8 cellular contexts compared by ENCODE assay signal in genomic region chr7:148700693-148701092, GRCh38. TPM values are rescaled to one million over a fixed set of nuclear protein-coding genes. Genes with fewer than 3 reads are reported as not detected.
A peak's percentile ranks its signal among the peaks of the same experiment; 100 is the strongest.
DNase-seq lines count a peak whose midpoint lies in the region; TF ChIP-seq lines count a peak whose summit lies in the region.

No MANE protein-coding gene starts in this region.

- peak overlapping the region; percentile 85 to 98 (median 89) for H3K4me3 ChIP-seq in esophagus squamous epithelium
- H3K4me3 ChIP-seq in retinal pigment epithelial cell (ENCODE audit: low read length) = peak overlapping the region; percentile 79

- peak overlapping the region in 3 of 4 donors; percentile 93 to 98 (median 97) for H3K27ac ChIP-seq in esophagus squamous epithelium

- TF ChIP-seq POLR2A in esophagus squamous epithelium (IDR thresholded peaks at IDR 0.05) = no peak

- H3K27ac Mint-ChIP-seq in IgD-negative memory B cell = peak overlapping the region in 2 of 3 donors; percentile 40 to 56

- no peaks in the 10 kb centered on the region for H3K36me3 ChIP-seq in esophagus squamous epithelium

- H3K27me3 Mint-ChIP-seq in IgD-negative memory B cell = no peaks in the 10 kb centered on the region

- in situ Hi-C loops in GM13976 (cut with MboI; ENCODE audit: low sequenced_read_pairs, unreplicated experiment) = no loop called here

- no peaks in the 10 kb centered on the region for H3K9me3 Mint-ChIP-seq in IgD-negative memory B cell

- peak; percentile 18 for DNase-seq in AG20443 (ENCODE audit: low spot score)
- DNase-seq in activated CD4-positive, alpha-beta T cell treated with anti-CD3 and anti-CD28 coated beads, Interleukin-2, amount 50 U/mL, for 1 hour = peak; percentile 52
- DNase-seq in esophagus squamous epithelium (lab: John Stamatoyannopoulos, UW) = no peak
- DNase-seq in retinal pigment epithelial cell (ENCODE audit: low read depth) = peak; percentile 43
- DNase-seq in GM13976 (ENCODE audit: low spot score) = no peak
- no peak for DNase-seq in NCI-H748 treated with DMSO at 0.1 percent for 48 hours (lab: John Stamatoyannopoulos, UW)
- no peak for DNase-seq in MV-4-11 (lab: John Stamatoyannopoulos, UW)

- peaks cover 45 to 57% (median 55%) of the 10 kb centered on the region in 3 donors for H3K4me1 Mint-ChIP-seq in IgD-negative memory B cell

- H3K36me3 Mint-ChIP-seq in IgD-negative memory B cell = peaks cover 3% of the 10 kb centered on the region

- H3K4me1 ChIP-seq in esophagus squamous epithelium = peaks cover 22 to 66% (median 35%) of the 10 kb centered on the region in 3 donors

- H3K9me3 ChIP-seq in esophagus squamous epithelium = no peaks in the 10 kb centered on the region

- no peaks in the 10 kb centered on the region for H3K27me3 ChIP-seq in esophagus squamous epithelium

- WGBS in esophagus squamous epithelium, 2 donors = 30 to 37% methylated on average over 4 of the region's 4 CpGs

- TF ChIP-seq CTCF in esophagus squamous epithelium (IDR thresholded peaks at IDR 0.05) (no peak), retinal pigment epithelial cell (conservative IDR thresholded peaks at IDR 0.05; ENCODE audit: low read depth, low read length) (no peak), GM13976 (IDR thresholded peaks at IDR 0.05; ENCODE audit: borderline replicate concordance, control extremely low read depth, extremely low read depth, insufficient read depth, missing control alignments) (no peak)

- H3K4me3 Mint-ChIP-seq in IgD-negative memory B cell = peak overlapping the region; percentile 87 to 94 (median 89)

- intact Hi-C loops in esophagus squamous epithelium (cut with DNase I) = no loop called here

RNA-seq across cellular contexts. Expression of gene CUL1, which starts 2.0 kb away (rescaled TPM):
- 54.5 TPM for polyA plus RNA-seq in IgD-negative memory B cell
- total RNA-seq in esophagus squamous epithelium = 10 to 100 TPM; 24.5 to 56.6 (median 45.9) TPM

Comparison
In these comparisons a context has a peak if more than half of its experiments do, and no peak if none do; other contexts are left out.
1. DNase-seq: peak in AG20443 (single experiment), activated CD4-positive, alpha-beta T cell treated with anti-CD3 and anti-CD28 coated beads, Interleukin-2, amount 50 U/mL, for 1 hour (single experiment) and retinal pigment epithelial cell (single experiment); none in esophagus squamous epithelium (single experiment), GM13976 (single experiment), NCI-H748 treated with DMSO at 0.1 percent for 48 hours (single experiment) and MV-4-11 (single experiment).